Comparison of ENCODE assay signal across 15 cellular contexts in the genomic region with DNA sequence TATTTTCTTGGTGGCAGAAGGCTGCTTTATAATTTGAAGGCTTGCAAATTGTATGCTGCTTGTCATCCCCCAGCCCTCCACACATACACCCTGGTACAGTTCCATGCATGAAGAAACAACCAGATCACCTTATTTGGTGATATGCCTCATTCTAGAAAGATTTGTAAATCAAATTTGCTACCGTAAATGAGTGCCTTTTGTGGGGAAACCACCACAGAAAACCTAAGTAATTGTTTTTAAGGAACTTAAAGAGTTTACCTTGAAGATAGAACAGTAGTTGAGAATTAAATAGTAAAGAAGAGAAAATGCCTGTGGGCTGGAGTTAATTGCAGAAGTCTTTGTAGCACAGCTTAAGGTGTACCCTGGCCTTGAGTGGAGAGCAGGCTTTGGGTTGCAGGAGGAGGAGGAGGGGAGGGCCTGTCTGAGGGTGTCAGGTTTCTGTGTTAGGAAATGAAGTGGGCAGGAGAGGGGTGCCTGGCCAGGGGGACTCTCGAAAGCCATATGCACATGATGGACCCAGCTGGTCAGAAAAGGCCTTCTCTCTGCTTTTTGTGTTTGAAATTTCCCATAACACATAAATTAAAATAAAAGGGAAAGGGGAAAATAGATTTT. TPM values are rescaled to one million over a fixed set of nuclear protein-coding genes. Genes with fewer than 3 reads are reported as not detected.
A peak's percentile ranks its signal among the peaks of the same experiment; 100 is the strongest.
DNase-seq lines count a peak whose midpoint lies in the region; ATAC-seq and TF ChIP-seq lines count a peak whose summit lies in the region.
"Had no signal": no experiment of that assay in that cellular context is flagged by ENCODE, and none has a peak within 500 bp of the region (broad histone marks: within the 10 kb centered on the region; RNA-seq: fewer than 3 reads in every experiment).

No MANE protein-coding gene starts in this region.

- H3K27ac ChIP-seq in SK-N-SH (ENCODE audit: low read depth in 2 of 2, low read length in 1 of 2) (no peak overlapping the region; a peak in 1 of 4 replicates), psoas muscle (peak overlapping the region; percentile 64), foreskin keratinocyte (no peak overlapping the region), testis (no peak overlapping the region)
- H3K27ac ChIP-seq: Peyer's patch, WERI-Rb-1 had no signal

- ATAC-seq in SK-N-SH treated with all-trans-retinoic acid at 6 μM for 48 hours (peak; percentile 71), psoas muscle (peak; percentile 75 to 91 (median 82)), foreskin keratinocyte (no peak)

- no peaks in the 10 kb centered on the region for H3K9me2 ChIP-seq in SK-N-SH

- CTCF ChIA-PET in SK-N-SH (lab: Yijun Ruan, JAX): interaction anchor here (0.6 kb wide), 1 partner anchor 86 kb away, joined by 3 read pairs; no protein-coding TSS in a partner anchor

- no peak for DNase-seq in SK-N-SH
- peak; percentile 89 to 91 for DNase-seq in NCI-H524 (lab: John Stamatoyannopoulos, UW)
- DNase-seq in fibroblast of mammary gland (ENCODE audit: low read depth): peak; percentile 35
- no peak for DNase-seq in psoas muscle
- DNase-seq in foreskin keratinocyte: no peak
- no peak for DNase-seq in testis
- no peak for DNase-seq in activated gamma-delta T cell (lab: John Stamatoyannopoulos, UW)
- DNase-seq: ACHN; immature natural killer cell; NCI-H1417 treated with DMSO at 0.1 percent for 48 hours; Peyer's patch; stimulated activated CD4-positive, alpha-beta T cell treated with anti-CD3 and anti-CD28 coated beads, Interleukin-2, amount 100 ng/mL, for 48 hours; substantia nigra; WERI-Rb-1 had no signal

- no peak for TF ChIP-seq EP300 in SK-N-SH (IDR thresholded peaks at IDR 0.05; ENCODE audit: borderline replicate concordance in 1 of 2, low read depth in 1 of 2, low read length in 1 of 2)

- no peak for TF ChIP-seq POLR2A in testis (IDR thresholded peaks at IDR 0.05)

- H3K4me2 ChIP-seq in SK-N-SH: no peak overlapping the region

- TF ChIP-seq RAD21 in SK-N-SH (IDR thresholded peaks at IDR 0.05; ENCODE audit: low read length): no peak

- 64% methylated on average over 2 of the region's 2 CpGs for WGBS in SK-N-SH (ENCODE audit: low lambda C conversion rate)
- WGBS in psoas muscle, 3 donors: 32 to 42% (median 39%) methylated on average over 2 of the region's 2 CpGs
- 53 to 70% methylated on average over 2 of the region's 2 CpGs for WGBS in testis, 2 donors

- no peaks in the 10 kb centered on the region for H3K9me3 ChIP-seq in SK-N-SH
- no peaks in the 10 kb centered on the region for H3K9me3 ChIP-seq in psoas muscle
- H3K9me3 ChIP-seq in testis: no peaks in the 10 kb centered on the region
- H3K9me3 ChIP-seq: Peyer's patch had no signal

- no peak overlapping the region for H2AFZ ChIP-seq in SK-N-SH (ENCODE audit: low read depth)

- no peak overlapping the region for H3K9ac ChIP-seq in SK-N-SH

- TF ChIP-seq CTCF in SK-N-SH (IDR thresholded peaks at IDR 0.05): no peak
- no peak for TF ChIP-seq CTCF in fibroblast of mammary gland (conservative IDR thresholded peaks at IDR 0.05; ENCODE audit: control insufficient read depth, insufficient read depth, low read depth, low read length)
- TF ChIP-seq CTCF in psoas muscle (IDR thresholded peaks at IDR 0.05): no peak
- TF ChIP-seq CTCF in foreskin keratinocyte (conservative IDR thresholded peaks at IDR 0.05): no peak
- no peak for TF ChIP-seq CTCF in testis (IDR thresholded peaks at IDR 0.05)

- intact Hi-C loops in psoas muscle (cut with DNase I): loop anchor here in 1 of 2 donors (2.0 to 5.0 kb wide), 2 partner anchors 41 to 192 kb away; partner anchors contain the start of gene TUBGCP5
- intact Hi-C loops in testis (cut with DNase I; ENCODE audit: low total_unique reads): no loop called here

- POLR2A ChIA-PET in SK-N-SH (lab: Yijun Ruan, JAX): no interaction called here

- peaks cover 12 to 38% of the 10 kb centered on the region in 2 experiments for H3K36me3 ChIP-seq in SK-N-SH (replicated peaks in 1 of 2; ENCODE audit: control insufficient read depth in 1 of 2, insufficient read depth in 2 of 2, low read length in 1 of 2)
- peaks cover 0 to 62% of the 10 kb centered on the region in 2 donors for H3K36me3 ChIP-seq in psoas muscle (ENCODE audit: insufficient read depth in 1 of 2, low read depth in 1 of 2)
- H3K36me3 ChIP-seq in testis (ENCODE audit: low read depth, missing control alignments): no peaks in the 10 kb centered on the region

- H3K4me1 ChIP-seq in SK-N-SH (ENCODE audit: control insufficient read depth in 1 of 2, insufficient read depth in 2 of 2, low read depth in 1 of 2, low read length in 1 of 2): peaks cover 6 to 8% of the 10 kb centered on the region in 2 experiments; a peak in 2 of 4 replicates
- peaks cover 23% of the 10 kb centered on the region for H3K4me1 ChIP-seq in psoas muscle
- no peaks in the 10 kb centered on the region for H3K4me1 ChIP-seq in foreskin keratinocyte
- peaks cover 4% of the 10 kb centered on the region for H3K4me1 ChIP-seq in testis

- H3K79me2 ChIP-seq in SK-N-SH (ENCODE audit: insufficient read depth): peaks cover 99% of the 10 kb centered on the region

- H3K27me3 ChIP-seq in SK-N-SH (ENCODE audit: insufficient read depth) (no peaks in the 10 kb centered on the region), psoas muscle (ENCODE audit: insufficient read depth in 3 of 3, low read length in 2 of 3) (no peaks in the 10 kb centered on the region), foreskin keratinocyte (no peaks in the 10 kb centered on the region), testis (no peaks in the 10 kb centered on the region)
- H3K27me3 ChIP-seq: Peyer's patch had no signal

- H4K20me1 ChIP-seq in SK-N-SH (ENCODE audit: insufficient read depth): peaks cover 44% of the 10 kb centered on the region

- H3K4me3 ChIP-seq in SK-N-SH (ENCODE audit: low read depth in 2 of 2, low read length in 1 of 2): no peak overlapping the region; a peak in 1 of 4 replicates
- H3K4me3 ChIP-seq in fibroblast of mammary gland (ENCODE audit: control insufficient read depth, low read depth, low read length): no peak overlapping the region
- H3K4me3 ChIP-seq in psoas muscle: peak overlapping the region; percentile 23
- no peak overlapping the region for H3K4me3 ChIP-seq in testis
- H3K4me3 ChIP-seq: Peyer's patch had no signal

- peaks cover 13% of the 10 kb centered on the region for H3F3A ChIP-seq in SK-N-SH (replicated peaks; ENCODE audit: insufficient read depth)

TF ChIP-seq in SK-N-SH treated with all-trans-retinoic acid at 6 μM for 48 hours, 23 proteins besides CTCF, POLR2A, EP300 and RAD21 (continues in another document):
- no peak for TF ChIP-seq ARNTL (CRISPR knock-in tag; IDR thresholded peaks at IDR 0.05; ENCODE audit: borderline replicate concordance, low read depth)

TF ChIP-seq in SK-N-SH, 30 proteins besides CTCF, POLR2A, EP300 and RAD21:
- TF ChIP-seq PBX3 (IDR thresholded peaks at IDR 0.05): no peak
TF ChIP-seq in SK-N-SH: peak in this region for 0.

RNA-seq across cellular contexts. Expression of gene NIPA2, which starts 6.9 kb away (rescaled TPM):
- 32.0 and 39.6 TPM in 2 replicates for polyA plus RNA-seq in SK-N-SH (2012; rRNA removed)
- polyA plus RNA-seq in SK-N-SH (2012; cell fraction: cytosol; rRNA removed): 46.5 and 50.5 TPM in 2 replicates
- 14.7 and 16.1 TPM in 2 replicates for polyA plus RNA-seq in SK-N-SH (2012; cell fraction: nucleus; rRNA removed)
- total RNA-seq in psoas muscle: 10 to 100 TPM; 18.2 to 31.5 (median 27.6) TPM
- 10 to 100 TPM; 11.3 to 61.8 (median 46.1) TPM for polyA plus RNA-seq in psoas muscle
- total RNA-seq in foreskin keratinocyte: 69.3 and 70.0 TPM in 2 replicates
- 39.1 and 44.3 TPM in 2 replicates for polyA plus RNA-seq in foreskin keratinocyte
- total RNA-seq in testis: 10 to 100 TPM; 33.9 to 47.1 TPM
- polyA plus RNA-seq in testis (ENCODE audit: insufficient read depth, low read depth, low replicate concordance): 31.4 TPM

RNA-seq across cellular contexts. Expression of gene NIPA1, which starts 59.0 kb away (rescaled TPM):
- polyA plus RNA-seq in SK-N-SH (2012; rRNA removed) (7.5 and 10.0 TPM in 2 replicates), psoas muscle (1 to 10 TPM; 1.4 to 6.3 (median 4.0) TPM), foreskin keratinocyte (2.3 and 2.6 TPM in 2 replicates), testis (ENCODE audit: insufficient read depth, low read depth, low replicate concordance) (8.1 TPM)
- polyA plus RNA-seq in SK-N-SH (2012; cell fraction: cytosol; rRNA removed): 7.9 and 8.8 TPM in 2 replicates
- polyA plus RNA-seq in SK-N-SH (2012; cell fraction: nucleus; rRNA removed): 10.6 and 12.3 TPM in 2 replicates
- total RNA-seq in psoas muscle (1 to 10 TPM; 3.2 to 5.1 (median 4.5) TPM), foreskin keratinocyte (7.3 and 7.4 TPM in 2 replicates), testis (10 to 100 TPM; 13.0 to 15.4 TPM)

Comparison
In these comparisons a context has a peak if more than half of its experiments do, and no peak if none do; other contexts are left out.
1. DNase-seq: peak in NCI-H524 (2 of 2) and fibroblast of mammary gland (single experiment); none in SK-N-SH (single experiment), psoas muscle (0 of 2), foreskin keratinocyte (0 of 2), testis (single experiment) and activated gamma-delta T cell (single experiment).